ENCODE assay signal across 17 cellular contexts in the genomic region with DNA sequence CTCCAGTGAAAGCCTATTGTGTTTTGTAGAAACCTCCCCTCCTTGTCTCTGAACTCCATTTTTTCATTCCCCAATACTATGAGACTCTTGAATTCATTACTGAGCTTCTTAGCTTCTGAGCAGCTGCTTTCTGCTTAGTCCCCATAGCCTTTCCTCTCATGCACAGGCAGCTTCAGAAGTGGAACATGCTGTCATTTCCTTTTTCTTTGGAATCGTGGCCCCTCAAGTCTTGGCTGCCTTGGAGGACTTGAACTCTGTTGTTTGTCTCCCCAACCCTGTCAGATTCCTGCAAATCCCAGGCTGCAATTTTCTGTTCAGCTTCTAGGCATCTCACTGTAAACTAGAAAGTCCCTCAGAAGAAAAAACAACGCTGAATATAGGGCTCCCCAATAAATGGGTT.
DNase-seq lines count a peak whose midpoint lies in the region; ATAC-seq and TF ChIP-seq lines count a peak whose summit lies in the region.
"Had no signal": no experiment of that assay in that cellular context is flagged by ENCODE, and none has a peak within 500 bp of the region (broad histone marks: within the 10 kb centered on the region; RNA-seq: fewer than 3 reads in every experiment).

No MANE protein-coding gene starts in this region.

- intact Hi-C loops in upper lobe of right lung (cut with DNase I), result no loop called here

- H3K4me1 Mint-ChIP-seq in activated naive CD8-positive, alpha-beta T cell treated with anti-CD3 and anti-CD28 coated beads, Interleukin-2, amount 10 ng/mL, durations not matched to agents 7 days and 5 days, result peaks cover 9% of the 10 kb centered on the region
- peaks cover 3% of the 10 kb centered on the region for H3K4me1 Mint-ChIP-seq in activated naive CD8-positive, alpha-beta T cell treated with anti-CD3 and anti-CD28 coated beads for 36 hours
- H3K4me1 Mint-ChIP-seq in nephron progenitor cell, result no peaks in the 10 kb centered on the region
- H3K4me1 Mint-ChIP-seq: activated B cell treated with CpG ODN at 0.5 μM for 24 hours had no signal

- H3K27ac ChIP-seq in gastroesophageal sphincter (peak overlapping the region in 3 of 4 donors; percentile 38 to 56 (median 48)), upper lobe of right lung (peak overlapping the region; percentile 32)
- H3K27ac ChIP-seq: cardiac muscle cell, ovary had no signal

- no peak for DNase-seq in activated naive CD8-positive, alpha-beta T cell treated with anti-CD3 and anti-CD28 coated beads, Interleukin-2, amount 10 ng/mL, durations not matched to agents 7 days and 5 days
- no peak for DNase-seq in activated naive CD8-positive, alpha-beta T cell treated with anti-CD3 and anti-CD28 coated beads for 36 hours
- DNase-seq in nephron progenitor cell, result no peak
- DNase-seq in upper lobe of right lung, result no peak
- no peak for DNase-seq in DMS153 treated with DMSO at 0.1 percent for 48 hours (lab: John Stamatoyannopoulos, UW; ENCODE audit: unreplicated experiment)
- DNase-seq in medulla oblongata (ENCODE audit: extremely low spot score), result no peak
- DNase-seq: activated B cell treated with CpG ODN at 0.5 μM for 24 hours; BE2C; GF-D8; NCI-H2029; NCI-H510A; ovary; stimulated activated CD4-positive, alpha-beta T cell treated with anti-CD3 and anti-CD28 coated beads, Interleukin-4, amount 100 ng/mL, for 4 hours; T-helper 1 cell had no signal

- H3K27me3 ChIP-seq in gastroesophageal sphincter (no peaks in the 10 kb centered on the region), upper lobe of right lung (no peaks in the 10 kb centered on the region)
- H3K27me3 ChIP-seq: BE2C, cardiac muscle cell, ovary had no signal

- peak overlapping the region; percentile 38 for H3K27ac Mint-ChIP-seq in activated naive CD8-positive, alpha-beta T cell treated with anti-CD3 and anti-CD28 coated beads, Interleukin-2, amount 10 ng/mL, durations not matched to agents 7 days and 5 days
- no peak overlapping the region for H3K27ac Mint-ChIP-seq in activated naive CD8-positive, alpha-beta T cell treated with anti-CD3 and anti-CD28 coated beads for 36 hours
- peak overlapping the region; percentile 53 for H3K27ac Mint-ChIP-seq in nephron progenitor cell
- H3K27ac Mint-ChIP-seq: activated B cell treated with CpG ODN at 0.5 μM for 24 hours had no signal

- no peak for TF ChIP-seq EP300 in gastroesophageal sphincter (IDR thresholded peaks at IDR 0.05)

- peaks cover 3% of the 10 kb centered on the region for H3K36me3 Mint-ChIP-seq in activated naive CD8-positive, alpha-beta T cell treated with anti-CD3 and anti-CD28 coated beads, Interleukin-2, amount 10 ng/mL, durations not matched to agents 7 days and 5 days
- no peaks in the 10 kb centered on the region for H3K36me3 Mint-ChIP-seq in activated naive CD8-positive, alpha-beta T cell treated with anti-CD3 and anti-CD28 coated beads for 36 hours
- H3K36me3 Mint-ChIP-seq in nephron progenitor cell (ENCODE audit: low read depth), result no peaks in the 10 kb centered on the region

- H3K4me3 ChIP-seq in gastroesophageal sphincter (no peak overlapping the region), upper lobe of right lung (no peak overlapping the region)
- H3K4me3 ChIP-seq: cardiac muscle cell, ovary had no signal

- H3K36me3 ChIP-seq in gastroesophageal sphincter (no peaks in the 10 kb centered on the region), upper lobe of right lung (no peaks in the 10 kb centered on the region)
- H3K36me3 ChIP-seq: BE2C, cardiac muscle cell, ovary had no signal

- H3K9me3 Mint-ChIP-seq in activated naive CD8-positive, alpha-beta T cell treated with anti-CD3 and anti-CD28 coated beads, Interleukin-2, amount 10 ng/mL, durations not matched to agents 7 days and 5 days, result no peaks in the 10 kb centered on the region
- H3K9me3 Mint-ChIP-seq in activated naive CD8-positive, alpha-beta T cell treated with anti-CD3 and anti-CD28 coated beads for 36 hours, result no peaks in the 10 kb centered on the region
- no peaks in the 10 kb centered on the region for H3K9me3 Mint-ChIP-seq in nephron progenitor cell
- H3K9me3 Mint-ChIP-seq: activated B cell treated with CpG ODN at 0.5 μM for 24 hours had no signal

- ATAC-seq in activated naive CD8-positive, alpha-beta T cell treated with anti-CD3 and anti-CD28 coated beads, Interleukin-2, amount 10 ng/mL, durations not matched to agents 7 days and 5 days (ENCODE audit: low read depth), result peak; percentile 42
- ATAC-seq in gastroesophageal sphincter (no peak), upper lobe of right lung (no peak), GM18511 (IDR thresholded peaks at IDR 0.05; ENCODE audit: unreplicated experiment) (no peak)

- H3K27me3 Mint-ChIP-seq in activated naive CD8-positive, alpha-beta T cell treated with anti-CD3 and anti-CD28 coated beads, Interleukin-2, amount 10 ng/mL, durations not matched to agents 7 days and 5 days, result peaks cover 11% of the 10 kb centered on the region
- H3K27me3 Mint-ChIP-seq in activated naive CD8-positive, alpha-beta T cell treated with anti-CD3 and anti-CD28 coated beads for 36 hours, result peaks cover 6% of the 10 kb centered on the region
- no peaks in the 10 kb centered on the region for H3K27me3 Mint-ChIP-seq in nephron progenitor cell (ENCODE audit: low read depth, poor library complexity)

- peaks cover 16 to 49% (median 20%) of the 10 kb centered on the region in 3 donors for H3K4me1 ChIP-seq in gastroesophageal sphincter
- peaks cover 18% of the 10 kb centered on the region for H3K4me1 ChIP-seq in upper lobe of right lung

- POLR2A ChIA-PET in activated naive CD8-positive, alpha-beta T cell treated with anti-CD3 and anti-CD28 coated beads, Interleukin-2, amount 10 ng/mL, durations not matched to agents 7 days and 5 days (lab: Charles Lee), result interaction anchor here (0.9 to 1.4 kb wide), 5 partner anchors 121 to 270 kb away, joined by 3 to 12 read pairs (median 3); a partner anchor contains a TSS

- WGBS in gastroesophageal sphincter (ENCODE audit: low coverage in 1 of 2), 2 donors, result 26 to 70% methylated on average over 2 of the region's 2 CpGs

- TF ChIP-seq POLR2A in gastroesophageal sphincter (IDR thresholded peaks at IDR 0.05), result no peak

- H3K9me3 ChIP-seq in gastroesophageal sphincter (no peaks in the 10 kb centered on the region), upper lobe of right lung (no peaks in the 10 kb centered on the region)
- H3K9me3 ChIP-seq: BE2C, ovary had no signal

- peak overlapping the region; percentile 56 for H3K4me3 Mint-ChIP-seq in activated naive CD8-positive, alpha-beta T cell treated with anti-CD3 and anti-CD28 coated beads, Interleukin-2, amount 10 ng/mL, durations not matched to agents 7 days and 5 days
- no peak overlapping the region for H3K4me3 Mint-ChIP-seq in activated naive CD8-positive, alpha-beta T cell treated with anti-CD3 and anti-CD28 coated beads for 36 hours
- H3K4me3 Mint-ChIP-seq in nephron progenitor cell, result no peak overlapping the region
- H3K4me3 Mint-ChIP-seq: activated B cell treated with CpG ODN at 0.5 μM for 24 hours had no signal

- TF ChIP-seq CTCF in gastroesophageal sphincter (IDR thresholded peaks at IDR 0.05) (no peak), nephron progenitor cell (IDR thresholded peaks at IDR 0.05) (no peak), upper lobe of right lung (IDR thresholded peaks at IDR 0.05) (no peak)
